In genomic region chr2:162926501-162926900, GRCh38 we compare ENCODE assay signal across 14 cellular contexts.
DNase-seq lines count a peak whose midpoint lies in the region; ATAC-seq, FAIRE-seq and TF ChIP-seq lines count a peak whose summit lies in the region.
"Had no signal": no experiment of that assay in that cellular context is flagged by ENCODE, and none has a peak within 500 bp of the region (broad histone marks: within the 10 kb centered on the region; RNA-seq: fewer than 3 reads in every experiment).

No MANE protein-coding gene starts in this region.

- H3K36me3 ChIP-seq in adipocyte (ENCODE audit: control insufficient read depth, insufficient read depth, low read length, severe bottlenecking): no peaks in the 10 kb centered on the region
- H3K36me3 ChIP-seq: ovary had no signal

- CTCF ChIA-PET in A549 (lab: Yijun Ruan, JAX): no interaction called here

- peaks cover 0 to 3% (median 0%) of the 10 kb centered on the region in 3 donors for H3K36me3 Mint-ChIP-seq in immature natural killer cell

- H3K9me3 ChIP-seq in A549: no peaks in the 10 kb centered on the region
- H3K9me3 ChIP-seq in adipocyte (ENCODE audit: control insufficient read depth, low read length): no peaks in the 10 kb centered on the region
- H3K9me3 ChIP-seq: ovary had no signal

- H3K4me1 ChIP-seq in A549 (peaks cover 27% of the 10 kb centered on the region; the same call in 2 of the 3 replicates), adipocyte (ENCODE audit: control insufficient read depth, insufficient read depth, low read length) (no peaks in the 10 kb centered on the region)

- no peak for TF ChIP-seq CTCF in A549 (IDR thresholded peaks at IDR 0.05)

- H3K4me3 ChIP-seq in A549 (no peak overlapping the region), adipocyte (ENCODE audit: low read length) (no peak overlapping the region)
- H3K4me3 ChIP-seq: coronary artery, ovary had no signal

- peak overlapping the region; percentile 44 to 52; a peak in 3 of 6 replicates for H3K27ac ChIP-seq in A549
- H3K27ac ChIP-seq: coronary artery, ovary had no signal

- no peak overlapping the region for H3K4me3 Mint-ChIP-seq in immature natural killer cell

- TF ChIP-seq RAD21 in A549 (conservative IDR thresholded peaks at IDR 0.05 in 1 of 2, IDR thresholded peaks at IDR 0.05 in 1 of 2): no peak

- DNase-seq in A549 (ENCODE audit: low read depth in 1 of 2, low spot score in 1 of 2) (peak; percentile 3 to 42), HS-27A (ENCODE audit: low read depth) (peak; percentile 78), adipocyte (ENCODE audit: low read depth) (peak; percentile 30), kidney glomerular epithelial cell (lab: John Stamatoyannopoulos, UW) (peak; percentile 93), medulla oblongata (ENCODE audit: extremely low spot score) (no peak), immature natural killer cell (no peak)
- DNase-seq: activated CD4-positive, alpha-beta T cell treated with anti-CD3 and anti-CD28 coated beads, Interleukin-2, amount 50 U/mL, for 1 hour; activated effector memory CD4-positive, alpha-beta T cell treated with Interleukin-2 at 50 U/mL for 16 hours; NCI-H1092; ovary had no signal

- H3K9ac ChIP-seq in adipocyte (ENCODE audit: low read length): no peak overlapping the region

- 6% methylated on average over 2 of the region's 2 CpGs for WGBS in A549 (ENCODE audit: missing lambda C conversion rate)

- H3K27me3 ChIP-seq in adipocyte (replicated peaks; ENCODE audit: control insufficient read depth, insufficient read depth, low read length): no peaks in the 10 kb centered on the region
- H3K27me3 ChIP-seq: ovary had no signal

- peak overlapping the region; percentile 44 for H3K4me2 ChIP-seq in A549

- no peak overlapping the region for H3K27ac Mint-ChIP-seq in immature natural killer cell

- FAIRE-seq in A549 (lab: Jason Lieb, UNC): no peak
- FAIRE-seq: frontal cortex had no signal

- peaks cover 3 to 24% (median 11%) of the 10 kb centered on the region in 6 donors for H3K9me3 Mint-ChIP-seq in immature natural killer cell

- H3K27me3 Mint-ChIP-seq in immature natural killer cell (ENCODE audit: low read depth in 3 of 3): no peaks in the 10 kb centered on the region

- no peaks in the 10 kb centered on the region for H3K4me1 Mint-ChIP-seq in immature natural killer cell

- no peak for TF ChIP-seq POLR2A in A549 (IDR thresholded peaks at IDR 0.05; ENCODE audit: low read length)

- POLR2A ChIA-PET in A549 (lab: Yijun Ruan, JAX): no interaction called here

- peak; percentile 34 to 38; a peak in 1 of 5 replicates for TF ChIP-seq EP300 in A549 (IDR thresholded peaks at IDR 0.05)

- ATAC-seq in A549 (peak; percentile 87 to 88), HG03439 (IDR thresholded peaks at IDR 0.05; ENCODE audit: unreplicated experiment) (no peak), HG03139 (IDR thresholded peaks at IDR 0.05; ENCODE audit: unreplicated experiment) (no peak)

TF ChIP-seq in A549, 52 proteins besides CTCF, POLR2A, EP300 and RAD21:
- no peak for TF ChIP-seq ATOH8 (CRISPR knock-in tag; IDR thresholded peaks at IDR 0.05; ENCODE audit: low read depth)
- peak; percentile 75 for TF ChIP-seq JUNB (IDR thresholded peaks at IDR 0.05)
- TF ChIP-seq EHMT2 (IDR thresholded peaks at IDR 0.05; ENCODE audit: low read depth): no peak
- no peak for TF ChIP-seq PBX3 (IDR thresholded peaks at IDR 0.05)
- peak; percentile 75 for TF ChIP-seq FOSL2 (IDR thresholded peaks at IDR 0.05)
- TF ChIP-seq FOSL2 (CRISPR knock-in tag; IDR thresholded peaks at IDR 0.05): peak; percentile 68
- peak in 1 of 2 experiments; percentile 32; a peak in 1 of 5 replicates for TF ChIP-seq JUN (IDR thresholded peaks at IDR 0.05)
- no peak for TF ChIP-seq RCOR1 (IDR thresholded peaks at IDR 0.05; ENCODE audit: low read depth, low read length)
- no peak for TF ChIP-seq PHF8 (IDR thresholded peaks at IDR 0.05; ENCODE audit: borderline replicate concordance, low read depth)
- TF ChIP-seq CEBPB (IDR thresholded peaks at IDR 0.05): 0 out of 4 replicates have a peak, but pooled peaks of 1 of the 2 experiments have one; percentile 12

Comparison
In these comparisons a context has a peak if more than half of its experiments do, and no peak if none do; other contexts are left out.
1. ATAC-seq: peak in A549 (2 of 2); none in HG03439 (single experiment) and HG03139 (single experiment).
2. DNase-seq: peak in A549 (2 of 2), HS-27A (single experiment), adipocyte (single experiment) and kidney glomerular epithelial cell (single experiment); none in medulla oblongata (single experiment) and immature natural killer cell (0 of 3).